Comparison of ENCODE assay signal across 11 cellular contexts in the genomic region with DNA sequence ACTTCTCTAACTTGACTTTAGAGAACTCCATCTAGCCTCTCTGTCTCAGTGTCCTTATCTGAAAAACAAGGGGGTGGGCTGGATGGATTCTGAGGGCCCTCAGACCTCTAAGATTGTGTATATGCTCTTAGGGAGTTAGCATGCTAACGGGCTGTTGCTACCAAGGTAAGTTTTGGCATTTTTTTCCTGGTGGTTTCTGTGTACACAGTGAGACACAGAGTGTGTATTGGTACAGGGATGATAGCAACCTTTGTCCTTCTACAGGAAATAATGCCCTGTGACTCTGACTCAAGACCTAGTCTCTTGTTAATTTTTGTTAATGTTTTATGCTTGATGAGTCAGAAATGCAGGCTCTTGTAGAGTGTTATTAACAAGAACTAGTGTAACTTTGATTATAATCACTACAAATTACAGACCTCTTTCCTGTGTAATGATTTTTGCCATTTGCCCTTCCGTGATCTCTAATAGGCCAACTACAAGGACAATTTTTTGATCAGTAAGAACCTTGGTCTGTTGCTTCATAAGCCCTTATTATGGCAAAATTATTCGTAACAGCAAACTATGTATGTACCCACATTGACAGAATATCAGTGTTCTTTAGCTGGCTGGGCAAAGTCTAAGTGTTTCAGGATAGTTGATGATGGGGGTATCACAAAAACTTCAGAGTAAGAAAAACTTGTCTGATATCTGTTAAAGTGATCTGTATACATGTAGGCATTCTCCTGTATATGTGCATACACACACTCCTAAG.
DNase-seq lines count a peak whose midpoint lies in the region; ATAC-seq and TF ChIP-seq lines count a peak whose summit lies in the region.
"Had no signal": no experiment of that assay in that cellular context is flagged by ENCODE, and none has a peak within 500 bp of the region (broad histone marks: within the 10 kb centered on the region; RNA-seq: fewer than 3 reads in every experiment).

No MANE protein-coding gene starts in this region.

- TSS peak; percentile 37 for BruUV-seq in Caco-2 (replicated peaks; lab: Mats Ljungman, UMichigan)

- H3K36me3 ChIP-seq in Caco-2 (ENCODE audit: control insufficient read depth, insufficient read depth, low read length) = no peaks in the 10 kb centered on the region; the same call in 1 of the 2 replicates
- no peaks in the 10 kb centered on the region for H3K36me3 ChIP-seq in Peyer's patch
- no peaks in the 10 kb centered on the region for H3K36me3 ChIP-seq in kidney epithelial cell (ENCODE audit: control insufficient read depth, insufficient read depth, low read length)
- H3K36me3 ChIP-seq in thyroid gland = no peaks in the 10 kb centered on the region

- no peaks in the 10 kb centered on the region for H3K27me3 Mint-ChIP-seq in Caco-2 (ENCODE audit: insufficient read depth, unreplicated experiment)

- H3K27ac ChIP-seq in Peyer's patch (peak overlapping the region in 3 of 4 donors; percentile 40 to 78 (median 67)), thyroid gland (peak overlapping the region in 1 of 3 donors; percentile 44)

- peaks cover 53% of the 10 kb centered on the region for H3K4me1 ChIP-seq in Caco-2
- peaks cover 0 to 61% (median 2%) of the 10 kb centered on the region in 4 donors for H3K4me1 ChIP-seq in Peyer's patch
- peaks cover 11 to 42% of the 10 kb centered on the region in 2 donors for H3K4me1 ChIP-seq in thyroid gland

- POLR2A ChIA-PET in Caco-2 (lab: Charles Lee) = no interaction called here

- CTCF ChIA-PET in Caco-2 (lab: Charles Lee) = no interaction called here

- H3K4me1 Mint-ChIP-seq in Caco-2 (ENCODE audit: low read depth, unreplicated experiment) = peaks cover 19% of the 10 kb centered on the region

- peak; percentile 55 to 67 for DNase-seq in Caco-2
- no peak for DNase-seq in Peyer's patch
- peak; percentile 95 for DNase-seq in kidney epithelial cell (ENCODE audit: low read depth)
- DNase-seq in pons (ENCODE audit: low spot score) = no peak
- DNase-seq in NCI-H446 (lab: John Stamatoyannopoulos, UW) = no peak
- no peak for DNase-seq in thyroid gland
- DNase-seq: central memory CD4-positive, alpha-beta T cell; DMS79 treated with DMSO at 0.1 percent for 48 hours; naive B cell had no signal

- peaks cover 6% of the 10 kb centered on the region for H3K36me3 Mint-ChIP-seq in Caco-2 (ENCODE audit: insufficient read depth, unreplicated experiment)
- H3K36me3 Mint-ChIP-seq: naive B cell had no signal

- TF ChIP-seq POLR2A in Peyer's patch (IDR thresholded peaks at IDR 0.05) (no peak), thyroid gland (IDR thresholded peaks at IDR 0.05) (no peak)

- intact Hi-C loops in Caco-2 (cut with micrococcal nuclease; ENCODE audit: unreplicated experiment) = loop anchor here (1.0 kb wide), 2 partner anchors 13 to 28 kb away; no protein-coding TSS in a partner anchor
- intact Hi-C loops in thyroid gland (cut with DNase I) = no loop called here

- 69 to 77% methylated on average over 3 of the region's 3 CpGs for WGBS in thyroid gland, 2 donors

- H3K27me3 ChIP-seq in Caco-2 (replicated peaks; ENCODE audit: control insufficient read depth, insufficient read depth, low read length) = no peaks in the 10 kb centered on the region
- no peaks in the 10 kb centered on the region for H3K27me3 ChIP-seq in Peyer's patch
- no peaks in the 10 kb centered on the region for H3K27me3 ChIP-seq in kidney epithelial cell (ENCODE audit: control insufficient read depth, insufficient read depth, low read length)
- no peaks in the 10 kb centered on the region for H3K27me3 ChIP-seq in thyroid gland

- ATAC-seq in GM21619 (IDR thresholded peaks at IDR 0.05; ENCODE audit: unreplicated experiment) = peak; percentile 74
- no peak for ATAC-seq in HG03520 (IDR thresholded peaks at IDR 0.05; ENCODE audit: unreplicated experiment)

- no peak overlapping the region for H3K4me3 Mint-ChIP-seq in Caco-2 (ENCODE audit: unreplicated experiment)
- H3K4me3 Mint-ChIP-seq: naive B cell had no signal

- H3K9me3 ChIP-seq in Caco-2 (no peaks in the 10 kb centered on the region), Peyer's patch (no peaks in the 10 kb centered on the region), thyroid gland (no peaks in the 10 kb centered on the region)

- peak overlapping the region; percentile 75 for H3K27ac Mint-ChIP-seq in Caco-2 (ENCODE audit: unreplicated experiment)

- H3K4me3 ChIP-seq in Caco-2 (ENCODE audit: low read depth, low read length) (no peak overlapping the region), Peyer's patch (no peak overlapping the region), kidney epithelial cell (ENCODE audit: low read depth, low read length) (no peak overlapping the region), thyroid gland (replicated peaks in 1 of 3) (no peak overlapping the region)

- no peaks in the 10 kb centered on the region for H3K9me3 Mint-ChIP-seq in Caco-2 (ENCODE audit: unreplicated experiment)
- H3K9me3 Mint-ChIP-seq: naive B cell had no signal

- TF ChIP-seq CTCF in Caco-2 (IDR thresholded peaks at IDR 0.05; ENCODE audit: insufficient read depth in 1 of 2, low read depth in 1 of 2, low read length in 1 of 2, severe bottlenecking in 1 of 2, unreplicated experiment in 1 of 2) (no peak), Peyer's patch (IDR thresholded peaks at IDR 0.05) (no peak), kidney epithelial cell (IDR thresholded peaks at IDR 0.05; ENCODE audit: insufficient read depth, low read length, poor library complexity, severe bottlenecking) (no peak), thyroid gland (IDR thresholded peaks at IDR 0.05) (no peak)

Comparison
In these comparisons a context has a peak if more than half of its experiments do, and no peak if none do; other contexts are left out.
1. DNase-seq: peak in Caco-2 (2 of 2) and kidney epithelial cell (single experiment); none in Peyer's patch (0 of 3), pons (single experiment), NCI-H446 (0 of 2) and thyroid gland (0 of 2).